In genomic region chr11:130069684-130070108, GRCh38 we compare ENCODE assay signal across 8 cellular contexts. TPM values are rescaled to one million over a fixed set of nuclear protein-coding genes. Genes with fewer than 3 reads are reported as not detected.
DNase-seq lines count a peak whose midpoint lies in the region; ATAC-seq, FAIRE-seq and TF ChIP-seq lines count a peak whose summit lies in the region.

Gene APLP2 (plus strand): TSS chr11:130069894. CDS start chr11:130069978, 84 bp downstream.

- H3K4me1 ChIP-seq in fibroblast of lung (ENCODE audit: control insufficient read depth, extremely low read depth, insufficient read depth, low read length): peaks cover 5% of the 10 kb centered on the region

- ATAC-seq in activated T-helper 17 cell treated with anti-CD3 and anti-CD28 coated beads, Interleukin-2, amount 50 U/mL, for 72 hours (replicated peaks): peak; percentile 95
- ATAC-seq in naive thymus-derived CD8-positive, alpha-beta T cell: peak; percentile 86 to 89
- ATAC-seq in stimulated activated naive B cell treated with anti-CD40 and anti-IgM and Interleukin-4, amounts not matched to agents 10 μg/mL and 1 μg/mL and 100 μg/mL, for 72 hours (replicated peaks): peak; percentile 91 to 93

- H3K9me3 Mint-ChIP-seq in activated T-helper 17 cell treated with anti-CD3 and anti-CD28 coated beads, Interleukin-2, amount 50 U/mL, for 72 hours: no peaks in the 10 kb centered on the region
- no peaks in the 10 kb centered on the region for H3K9me3 Mint-ChIP-seq in naive thymus-derived CD8-positive, alpha-beta T cell
- H3K9me3 Mint-ChIP-seq in stimulated activated naive B cell treated with anti-CD40 and anti-IgM and Interleukin-4, amounts not matched to agents 10 μg/mL and 1 μg/mL and 100 μg/mL, for 72 hours: no peaks in the 10 kb centered on the region

- H3K27me3 Mint-ChIP-seq in activated T-helper 17 cell treated with anti-CD3 and anti-CD28 coated beads, Interleukin-2, amount 50 U/mL, for 72 hours: peaks cover 9% of the 10 kb centered on the region
- H3K27me3 Mint-ChIP-seq in naive thymus-derived CD8-positive, alpha-beta T cell: peaks cover 0 to 15% (median 4%) of the 10 kb centered on the region in 5 donors
- peaks cover 3 to 4% of the 10 kb centered on the region in 2 donors for H3K27me3 Mint-ChIP-seq in stimulated activated naive B cell treated with anti-CD40 and anti-IgM and Interleukin-4, amounts not matched to agents 10 μg/mL and 1 μg/mL and 100 μg/mL, for 72 hours

- H2AFZ ChIP-seq in fibroblast of lung (ENCODE audit: low read length): peak within 1 kb of the TSS; percentile 92

- peak within 1 kb of the TSS; percentile 90 for H3K4me3 Mint-ChIP-seq in activated T-helper 17 cell treated with anti-CD3 and anti-CD28 coated beads, Interleukin-2, amount 50 U/mL, for 72 hours
- H3K4me3 Mint-ChIP-seq in naive thymus-derived CD8-positive, alpha-beta T cell: peak within 1 kb of the TSS; percentile 92 to 99 (median 97)
- H3K4me3 Mint-ChIP-seq in stimulated activated naive B cell treated with anti-CD40 and anti-IgM and Interleukin-4, amounts not matched to agents 10 μg/mL and 1 μg/mL and 100 μg/mL, for 72 hours: peak within 1 kb of the TSS; percentile 94 to 95

- H3K4me1 Mint-ChIP-seq in activated T-helper 17 cell treated with anti-CD3 and anti-CD28 coated beads, Interleukin-2, amount 50 U/mL, for 72 hours: peaks cover 22% of the 10 kb centered on the region
- H3K4me1 Mint-ChIP-seq in naive thymus-derived CD8-positive, alpha-beta T cell: peaks cover 12 to 37% (median 20%) of the 10 kb centered on the region in 4 donors
- peaks cover 29 to 41% of the 10 kb centered on the region in 2 donors for H3K4me1 Mint-ChIP-seq in stimulated activated naive B cell treated with anti-CD40 and anti-IgM and Interleukin-4, amounts not matched to agents 10 μg/mL and 1 μg/mL and 100 μg/mL, for 72 hours

- H3K9ac ChIP-seq in fibroblast of lung (ENCODE audit: insufficient read depth, low read length): peak within 1 kb of the TSS; percentile 78

- H3K4me2 ChIP-seq in fibroblast of lung (ENCODE audit: extremely low read depth, insufficient read depth, low read length): peak within 1 kb of the TSS; percentile 79

- H3K36me3 Mint-ChIP-seq in activated T-helper 17 cell treated with anti-CD3 and anti-CD28 coated beads, Interleukin-2, amount 50 U/mL, for 72 hours (ENCODE audit: low read depth): peaks cover 10% of the 10 kb centered on the region
- H3K36me3 Mint-ChIP-seq in naive thymus-derived CD8-positive, alpha-beta T cell: no peaks in the 10 kb centered on the region
- H3K36me3 Mint-ChIP-seq in stimulated activated naive B cell treated with anti-CD40 and anti-IgM and Interleukin-4, amounts not matched to agents 10 μg/mL and 1 μg/mL and 100 μg/mL, for 72 hours: peaks cover 0 to 1% of the 10 kb centered on the region in 2 donors

- peaks cover 6% of the 10 kb centered on the region for H4K20me1 ChIP-seq in fibroblast of lung (ENCODE audit: control insufficient read depth, extremely low read depth, insufficient read depth, low read length)

- peak within 1 kb of the TSS; percentile 84 for H3K27ac Mint-ChIP-seq in activated T-helper 17 cell treated with anti-CD3 and anti-CD28 coated beads, Interleukin-2, amount 50 U/mL, for 72 hours
- peak within 1 kb of the TSS; percentile 93 to 99 (median 95) for H3K27ac Mint-ChIP-seq in naive thymus-derived CD8-positive, alpha-beta T cell
- peak within 1 kb of the TSS; percentile 95 for H3K27ac Mint-ChIP-seq in stimulated activated naive B cell treated with anti-CD40 and anti-IgM and Interleukin-4, amounts not matched to agents 10 μg/mL and 1 μg/mL and 100 μg/mL, for 72 hours

- DNase-seq in ELF-1 (ENCODE audit: low read depth, low spot score) (peak; percentile 99), H54 (ENCODE audit: insufficient read length, low spot score) (peak; percentile 87), LoVo (ENCODE audit: low spot score) (peak; percentile 97), RWPE1 (ENCODE audit: low spot score) (peak; percentile 96), fibroblast of lung (ENCODE audit: low read depth in 2 of 2) (peak; percentile 98)
- DNase-seq in naive thymus-derived CD8-positive, alpha-beta T cell: peak; percentile 94 to 99 (median 96)
- peak; percentile 96 for DNase-seq in stimulated activated naive B cell treated with anti-CD40 and anti-IgM and Interleukin-4, amounts not matched to agents 10 μg/mL and 1 μg/mL and 100 μg/mL, for 72 hours

- no peaks in the 10 kb centered on the region for H3K27me3 ChIP-seq in fibroblast of lung (ENCODE audit: control insufficient read depth, insufficient read depth, low read length)

- H3K27ac ChIP-seq in RWPE1: peak within 1 kb of the TSS; percentile 96
- peak within 1 kb of the TSS; percentile 83 for H3K27ac ChIP-seq in fibroblast of lung (ENCODE audit: insufficient read depth, low read length)

- peaks cover 38% of the 10 kb centered on the region for H3K79me2 ChIP-seq in fibroblast of lung (ENCODE audit: control insufficient read depth, insufficient read depth, low read length)

- POLR2A ChIA-PET in RWPE1 (lab: Yijun Ruan, JAX; ENCODE audit: low non-redundant PET): interaction anchor here (0.6 kb wide), 2 partner anchors 14 to 55 kb away, joined by 3 read pairs; no protein-coding TSS in a partner anchor
- POLR2A ChIA-PET in naive thymus-derived CD8-positive, alpha-beta T cell (lab: Charles Lee): interaction anchor here (1.3 to 3.6 kb wide), 2 partner anchors 62 to 67 kb away, joined by 3 to 62 read pairs; partner anchors contain the start of gene PRDM10

- no peak for FAIRE-seq in H54 (lab: Jason Lieb, UNC)

- H3K36me3 ChIP-seq in fibroblast of lung (ENCODE audit: control insufficient read depth, insufficient read depth, low read length): no peaks in the 10 kb centered on the region

- CTCF ChIA-PET in RWPE1 (lab: Yijun Ruan, JAX): interaction anchor here (1.3 kb wide), 1 partner anchor 63 kb away, joined by 6 read pairs; no protein-coding TSS in a partner anchor

- peak; percentile 88 for TF ChIP-seq POLR2A in H54 (IDR thresholded peaks at IDR 0.05; ENCODE audit: low read depth, low read length)

- no peak for TF ChIP-seq CTCF in RWPE1 (conservative IDR thresholded peaks at IDR 0.05; ENCODE audit: low read depth)
- no peak for TF ChIP-seq CTCF in fibroblast of lung (conservative IDR thresholded peaks at IDR 0.05 in 1 of 2, IDR thresholded peaks at IDR 0.05 in 1 of 2; ENCODE audit: low read depth in 1 of 2, low read length in 2 of 2)

- peak within 1 kb of the TSS; percentile 74 to 93 (median 78) for H3K4me3 ChIP-seq in fibroblast of lung (replicated peaks in 1 of 4; ENCODE audit: control extremely low read depth in 1 of 4, insufficient read depth in 1 of 4, low read depth in 3 of 4, low read length in 4 of 4)

- H3K9me3 ChIP-seq in fibroblast of lung (ENCODE audit: control insufficient read depth, insufficient read depth, low read depth, low read length): no peaks in the 10 kb centered on the region

RNA-seq across cellular contexts. Expression of gene APLP2, which starts in this region (rescaled TPM):
- total RNA-seq in activated T-helper 17 cell treated with anti-CD3 and anti-CD28 coated beads, Interleukin-2, amount 50 U/mL, for 72 hours: 10 to 100 TPM; 31.2 to 34.0 TPM
- total RNA-seq in fibroblast of lung: 415 and 508 TPM in 2 replicates
- 409 and 559 TPM in 2 replicates for polyA plus RNA-seq in fibroblast of lung
- 322 and 428 TPM in 2 replicates for polyA plus RNA-seq in fibroblast of lung (2012)
- 119 and 178 TPM in 2 replicates for polyA minus RNA-seq in fibroblast of lung (ENCODE audit: low replicate concordance)
- 10 to 100 TPM; 49.1 to 54.4 TPM for total RNA-seq in naive thymus-derived CD8-positive, alpha-beta T cell
- polyA plus RNA-seq in naive thymus-derived CD8-positive, alpha-beta T cell: 10 to 100 TPM; 26.2 to 35.1 (median 26.8) TPM

Comparison
In these comparisons a context has a peak if more than half of its experiments do, and no peak if none do; other contexts are left out.
1. Peak in every context shown above with its lines: DNase-seq, ATAC-seq, H3K4me3 ChIP-seq and H3K27ac ChIP-seq.
2. RNA of gene APLP2 (polyA plus RNA-seq): 322 to 559 TPM in fibroblast of lung; 26.2 to 35.1 TPM in naive thymus-derived CD8-positive, alpha-beta T cell; every median in the first group is over 4 times any median in the second.